Comparison of ENCODE assay signal across 14 cellular contexts in genomic region chr13:42660367-42660965, GRCh38.
DNase-seq lines count a peak whose midpoint lies in the region; ATAC-seq and TF ChIP-seq lines count a peak whose summit lies in the region.
"Had no signal": no experiment of that assay in that cellular context is flagged by ENCODE, and none has a peak within 500 bp of the region (broad histone marks: within the 10 kb centered on the region; RNA-seq: fewer than 3 reads in every experiment).

No MANE protein-coding gene starts in this region.

- H3K4me1 ChIP-seq in GM23248 (ENCODE audit: insufficient read depth) (no peaks in the 10 kb centered on the region), RWPE2 (ENCODE audit: insufficient read depth, poor library complexity, severe bottlenecking) (no peaks in the 10 kb centered on the region), testis (peaks cover 6% of the 10 kb centered on the region)
- H3K4me1 ChIP-seq: adrenal gland had no signal

- CTCF ChIA-PET in AG04449 (lab: Yijun Ruan, JAX), result interaction anchor here (0.8 to 1.6 kb wide), 12 partner anchors 9 to 424 kb away, joined by 3 to 5 read pairs (median 3); no protein-coding TSS in a partner anchor

- no peak overlapping the region for H3K4me2 ChIP-seq in GM23248 (ENCODE audit: unreplicated experiment)

- no peak for DNase-seq in AG04449 (ENCODE audit: low read depth, low spot score)
- peak; percentile 25 for DNase-seq in GM23248
- no peak for DNase-seq in RWPE2 (ENCODE audit: low spot score)
- peak; percentile 28 for DNase-seq in fibroblast of villous mesenchyme (ENCODE audit: low read depth)
- DNase-seq in NCI-H2081 treated with DMSO at 0.1 percent for 48 hours (lab: John Stamatoyannopoulos, UW), result no peak
- no peak for DNase-seq in anterior cingulate cortex (lab: John Stamatoyannopoulos, UW)
- DNase-seq in activated CD8-positive, alpha-beta memory T cell treated with anti-CD3 and anti-CD28 coated beads, Interleukin-2, amount 50 U/mL, for 4 hours, result no peak
- no peak for DNase-seq in testis
- DNase-seq: adrenal gland; CD8-positive, alpha-beta memory T cell; NCI-H524 treated with DMSO at 0.1 percent for 48 hours; stimulated activated CD4-positive, alpha-beta T cell treated with anti-CD3 and anti-CD28 coated beads, Interleukin-15, amount 100 ng/mL, for 24 hours had no signal

- in situ Hi-C loops in GM23248 (cut with MboI), result no loop called here

- H3K4me3 ChIP-seq in AG04449 (ENCODE audit: low read depth, low read length), result no peak overlapping the region
- H3K4me3 ChIP-seq in GM23248, result no peak overlapping the region
- H3K4me3 ChIP-seq in RWPE2 (ENCODE audit: severe bottlenecking), result no peak overlapping the region
- no peak overlapping the region for H3K4me3 ChIP-seq in fibroblast of villous mesenchyme (ENCODE audit: low read depth, low read length)
- no peak overlapping the region for H3K4me3 ChIP-seq in testis
- H3K4me3 ChIP-seq: adrenal gland had no signal

- H3K36me3 ChIP-seq in GM23248 (ENCODE audit: low read depth) (no peaks in the 10 kb centered on the region), RWPE2 (ENCODE audit: low read depth) (no peaks in the 10 kb centered on the region), testis (ENCODE audit: low read depth, missing control alignments) (no peaks in the 10 kb centered on the region)
- H3K36me3 ChIP-seq: adrenal gland had no signal

- H4K20me1 ChIP-seq in GM23248 (ENCODE audit: insufficient read depth), result no peaks in the 10 kb centered on the region

- H3K27me3 ChIP-seq in GM23248 (replicated peaks; ENCODE audit: insufficient read depth) (peaks cover 28% of the 10 kb centered on the region), RWPE2 (ENCODE audit: insufficient read depth, poor library complexity, severe bottlenecking) (no peaks in the 10 kb centered on the region), testis (no peaks in the 10 kb centered on the region)

- H3K9me3 ChIP-seq in GM23248 (ENCODE audit: low read depth) (no peaks in the 10 kb centered on the region), RWPE2 (ENCODE audit: severe bottlenecking) (no peaks in the 10 kb centered on the region), testis (no peaks in the 10 kb centered on the region)
- H3K9me3 ChIP-seq: adrenal gland had no signal

- no peak overlapping the region for H2AFZ ChIP-seq in GM23248

- TF ChIP-seq CTCF in AG04449 (IDR thresholded peaks at IDR 0.05; ENCODE audit: insufficient read depth, low read length, missing control alignments), result peak; percentile 11
- peak; percentile 55 for TF ChIP-seq CTCF in RWPE2 (IDR thresholded peaks at IDR 0.05; ENCODE audit: poor library complexity, severe bottlenecking)
- TF ChIP-seq CTCF in fibroblast of villous mesenchyme (IDR thresholded peaks at IDR 0.05; ENCODE audit: insufficient read depth, low read depth, low read length), result peak; percentile 29
- TF ChIP-seq CTCF in testis (IDR thresholded peaks at IDR 0.05), result no peak

- TF ChIP-seq POLR2A in testis (IDR thresholded peaks at IDR 0.05), result no peak

- WGBS in GM23248 (ENCODE audit: low coverage in 1 of 2, low lambda C conversion rate in 2 of 2, missing lambda C conversion rate in 2 of 2), 2 experiments, result 40 to 44% methylated on average over 4 of the region's 4 CpGs
- WGBS in testis, 2 donors, result 64 to 75% methylated on average over 4 of the region's 4 CpGs

- no peaks in the 10 kb centered on the region for H3K9me2 ChIP-seq in GM23248 (ENCODE audit: insufficient read depth)

- no peaks in the 10 kb centered on the region for H3F3A ChIP-seq in GM23248 (ENCODE audit: insufficient read depth)

- no peak overlapping the region for H3K9ac ChIP-seq in GM23248

- no peaks in the 10 kb centered on the region for H3K79me2 ChIP-seq in GM23248 (ENCODE audit: insufficient read depth)

- intact Hi-C loops in testis (cut with DNase I; ENCODE audit: low total_unique reads), result no loop called here

- H3K27ac ChIP-seq in GM23248, result no peak overlapping the region
- H3K27ac ChIP-seq in RWPE2 (ENCODE audit: poor library complexity, severe bottlenecking), result no peak overlapping the region
- no peak overlapping the region for H3K27ac ChIP-seq in testis
- H3K27ac ChIP-seq: adrenal gland, epithelial cell of prostate had no signal

- POLR2A ChIA-PET in AG04449 (lab: Yijun Ruan, JAX), result interaction anchor here (0.6 kb wide), 1 partner anchor 177 kb away, joined by 3 read pairs; no protein-coding TSS in a partner anchor

- ATAC-seq in RWPE2 (ENCODE audit: low read depth), result no peak
- ATAC-seq: stimulated activated effector memory CD8-positive, alpha-beta T cell treated with anti-CD3 and anti-CD28 coated beads, Interleukin-12 subunit alpha, Interleukin-12 subunit beta, amount 100 ng/mL, for 72 hours had no signal

Comparison
In these comparisons a context has a peak if more than half of its experiments do, and no peak if none do; other contexts are left out.
1. DNase-seq: peak in GM23248 (single experiment) and fibroblast of villous mesenchyme (single experiment); none in AG04449 (single experiment), RWPE2 (single experiment), NCI-H2081 treated with DMSO at 0.1 percent for 48 hours (single experiment), anterior cingulate cortex (0 of 58), activated CD8-positive, alpha-beta memory T cell treated with anti-CD3 and anti-CD28 coated beads, Interleukin-2, amount 50 U/mL, for 4 hours (single experiment) and testis (single experiment).
2. CTCF ChIP-seq: peak in AG04449 (single experiment), RWPE2 (single experiment) and fibroblast of villous mesenchyme (single experiment); none in testis (0 of 3).